9 cellular contexts compared by ENCODE assay signal in the genomic region with DNA sequence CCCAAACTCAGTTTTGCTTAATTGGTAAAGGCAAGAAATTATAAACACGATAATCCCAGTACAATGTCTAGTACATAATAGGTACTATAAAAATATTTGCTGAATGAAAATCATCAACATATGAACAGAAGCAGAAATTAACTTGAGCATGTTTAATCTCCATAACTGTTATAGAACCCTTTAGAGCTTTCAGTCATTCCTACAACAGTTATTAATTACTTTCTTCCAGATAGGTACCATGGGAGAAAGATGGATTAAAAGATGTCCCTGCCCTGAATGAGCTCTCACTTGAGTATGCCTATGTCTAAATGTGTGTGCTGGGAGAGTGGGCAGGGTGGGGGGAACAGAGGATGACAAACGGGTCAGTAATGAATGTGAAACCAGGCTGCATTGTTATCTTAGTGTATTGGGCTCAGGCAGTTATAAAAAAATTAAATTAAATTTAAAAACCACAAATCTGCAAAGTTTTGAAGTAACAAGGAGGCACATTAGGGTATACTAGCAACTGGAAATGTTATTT. TPM values are rescaled to one million over a fixed set of nuclear protein-coding genes. Genes with fewer than 3 reads are reported as not detected.
DNase-seq lines count a peak whose midpoint lies in the region; ATAC-seq, FAIRE-seq and TF ChIP-seq lines count a peak whose summit lies in the region.
"Had no signal": no experiment of that assay in that cellular context is flagged by ENCODE, and none has a peak within 500 bp of the region (broad histone marks: within the 10 kb centered on the region; RNA-seq: fewer than 3 reads in every experiment).

No MANE protein-coding gene starts in this region.

- no peak for TF ChIP-seq POLR2A in H54 (IDR thresholded peaks at IDR 0.05; ENCODE audit: low read depth, low read length)

- H3K27me3 Mint-ChIP-seq in mesothelial cell of epicardium (ENCODE audit: low read depth) = no peaks in the 10 kb centered on the region

- H3K27ac Mint-ChIP-seq in mesothelial cell of epicardium = peak overlapping the region; percentile 43

- H3K4me3 ChIP-seq in ACC112 (ENCODE audit: low read depth, low read length) = peak overlapping the region; percentile 86

- FAIRE-seq in H54 (lab: Jason Lieb, UNC) = peak; percentile 11
- FAIRE-seq: bronchial epithelial cell had no signal

- DNase-seq in H54 (ENCODE audit: insufficient read length, low spot score) = no peak
- DNase-seq in astrocyte of the hippocampus (ENCODE audit: low read depth, low spot score) = peak; percentile 16
- DNase-seq in mesothelial cell of epicardium (ENCODE audit: low spot score in 2 of 2, unreplicated experiment in 2 of 2) = no peak
- no peak for DNase-seq in NCI-H510A treated with DMSO at 0.1 percent for 48 hours (lab: John Stamatoyannopoulos, UW)
- DNase-seq in dermis blood vessel endothelial cell = no peak

- no peaks in the 10 kb centered on the region for H3K36me3 ChIP-seq in ACC112 (ENCODE audit: insufficient read depth, low read length)

- no peaks in the 10 kb centered on the region for H3K27me3 ChIP-seq in ACC112 (ENCODE audit: insufficient read depth, low read length)

- H3K4me1 Mint-ChIP-seq in mesothelial cell of epicardium = peaks cover 38% of the 10 kb centered on the region

- TF ChIP-seq CTCF in mesothelial cell of epicardium (IDR thresholded peaks at IDR 0.05; ENCODE audit: unreplicated experiment) = no peak

- no peak for ATAC-seq in HG03045 (IDR thresholded peaks at IDR 0.05; ENCODE audit: unreplicated experiment)
- ATAC-seq in GM21737 (IDR thresholded peaks at IDR 0.05; ENCODE audit: unreplicated experiment) = no peak

- H3K4me1 ChIP-seq in ACC112 (ENCODE audit: control insufficient read depth, insufficient read depth, low read length, unreplicated experiment) = peaks cover 19% of the 10 kb centered on the region

- peaks cover 70% of the 10 kb centered on the region for H3K79me2 ChIP-seq in ACC112 (ENCODE audit: control insufficient read depth, insufficient read depth, low read length, unreplicated experiment)

- no peaks in the 10 kb centered on the region for H3K36me3 Mint-ChIP-seq in mesothelial cell of epicardium

- no peaks in the 10 kb centered on the region for H3K9me3 Mint-ChIP-seq in mesothelial cell of epicardium

- H2AFZ ChIP-seq in ACC112 (ENCODE audit: low read length, unreplicated experiment) = peak overlapping the region; percentile 20

- peak overlapping the region; percentile 15 for H3K27ac ChIP-seq in ACC112 (ENCODE audit: low read depth, low read length)

- no peak overlapping the region for H3K4me3 Mint-ChIP-seq in mesothelial cell of epicardium

RNA-seq across cellular contexts. Expression of gene EPS15, which starts 2.4 kb away (rescaled TPM):
- total RNA-seq in mesothelial cell of epicardium = 50.3 to 53.4 TPM (median 52.5 TPM) in 3 replicates
- 99.9 and 112 TPM in 2 replicates for total RNA-seq in dermis blood vessel endothelial cell
